In the genomic region with DNA sequence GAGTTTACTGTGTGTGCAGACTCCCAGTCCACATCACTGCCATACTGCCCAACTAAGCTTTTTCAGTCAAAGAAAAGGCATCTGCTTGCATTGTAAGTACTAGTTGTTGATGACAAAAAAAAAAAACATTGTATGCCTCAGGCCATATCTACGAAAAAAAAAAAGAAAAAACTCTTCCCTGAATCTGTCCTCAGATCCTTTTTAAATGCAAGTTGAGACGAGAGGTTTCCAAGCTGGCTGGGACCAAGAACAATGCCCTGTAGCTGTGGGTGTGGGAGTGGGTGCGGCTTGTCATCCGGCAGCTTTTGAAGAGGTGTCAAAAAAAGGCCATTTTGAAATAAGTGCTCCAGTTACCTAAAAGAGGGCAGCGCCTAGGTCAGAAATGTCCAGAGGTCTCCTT, we compare ENCODE assay signal across 30 cellular contexts. TPM values are rescaled to one million over a fixed set of nuclear protein-coding genes. Genes with fewer than 3 reads are reported as not detected.
DNase-seq lines count a peak whose midpoint lies in the region; TF ChIP-seq lines count a peak whose summit lies in the region.
"Had no signal": no experiment of that assay in that cellular context is flagged by ENCODE, and none has a peak within 500 bp of the region (broad histone marks: within the 10 kb centered on the region; RNA-seq: fewer than 3 reads in every experiment).

No MANE protein-coding gene starts in this region.

- WGBS in esophagus squamous epithelium, 2 donors = 20 to 30% methylated on average over 5 of the region's 5 CpGs

- H3K4me3 Mint-ChIP-seq in osteocyte (ENCODE audit: unreplicated experiment) = no peak overlapping the region
- H3K4me3 Mint-ChIP-seq in activated naive CD8-positive, alpha-beta T cell treated with anti-CD3 and anti-CD28 coated beads for 36 hours = no peak overlapping the region
- H3K4me3 Mint-ChIP-seq: activated B cell treated with CpG ODN at 0.5 μM for 24 hours; activated CD4-positive, alpha-beta T cell treated with anti-CD3 and anti-CD28 coated beads, Interleukin-2, amount 10 ng/mL, durations not matched to agents 7 days and 5 days; activated naive CD8-positive, alpha-beta T cell treated with anti-CD3 and anti-CD28 coated beads, Interleukin-2, amount 10 ng/mL, durations not matched to agents 7 days and 5 days; activated T-cell treated with anti-CD3 and anti-CD28 coated beads, Interleukin-2, amount 50 U/mL, for 24 hours; central memory CD8-positive, alpha-beta T cell; effector memory CD8-positive, alpha-beta T cell; H9; stimulated activated memory B cell treated with anti-CD40 and anti-IgM and Interleukin-4, amounts not matched to agents 10 μg/mL and 1 μg/mL and 100 μg/mL, for 72 hours had no signal

- H3K27me3 Mint-ChIP-seq in osteocyte (ENCODE audit: unreplicated experiment) = no peaks in the 10 kb centered on the region
- peaks cover 19% of the 10 kb centered on the region for H3K27me3 Mint-ChIP-seq in activated naive CD8-positive, alpha-beta T cell treated with anti-CD3 and anti-CD28 coated beads for 36 hours

- TF ChIP-seq POLR2A in esophagus squamous epithelium (IDR thresholded peaks at IDR 0.05) = no peak

- peak overlapping the region; percentile 63 to 80 (median 67) for H3K27ac ChIP-seq in esophagus squamous epithelium
- H3K27ac ChIP-seq: ascending aorta, BLaER1, esophagus muscularis mucosa, parathyroid adenoma, SK-N-MC, upper lobe of right lung had no signal

- no peak for TF ChIP-seq CTCF in esophagus squamous epithelium (IDR thresholded peaks at IDR 0.05)
- TF ChIP-seq CTCF in osteocyte (IDR thresholded peaks at IDR 0.05) = no peak

- H3K4me1 Mint-ChIP-seq in osteocyte (ENCODE audit: unreplicated experiment) = peaks cover 45% of the 10 kb centered on the region
- H3K4me1 Mint-ChIP-seq in activated naive CD8-positive, alpha-beta T cell treated with anti-CD3 and anti-CD28 coated beads for 36 hours = no peaks in the 10 kb centered on the region
- H3K4me1 Mint-ChIP-seq: activated B cell treated with CpG ODN at 0.5 μM for 24 hours; activated CD4-positive, alpha-beta T cell treated with anti-CD3 and anti-CD28 coated beads, Interleukin-2, amount 10 ng/mL, durations not matched to agents 7 days and 5 days; activated naive CD8-positive, alpha-beta T cell treated with anti-CD3 and anti-CD28 coated beads, Interleukin-2, amount 10 ng/mL, durations not matched to agents 7 days and 5 days; central memory CD8-positive, alpha-beta T cell; stimulated activated memory B cell treated with anti-CD40 and anti-IgM and Interleukin-4, amounts not matched to agents 10 μg/mL and 1 μg/mL and 100 μg/mL, for 72 hours had no signal

- peak overlapping the region; percentile 3 for H3K27ac Mint-ChIP-seq in osteocyte (ENCODE audit: unreplicated experiment)
- H3K27ac Mint-ChIP-seq in activated naive CD8-positive, alpha-beta T cell treated with anti-CD3 and anti-CD28 coated beads for 36 hours = no peak overlapping the region
- H3K27ac Mint-ChIP-seq: activated B cell treated with CpG ODN at 0.5 μM for 24 hours; activated CD4-positive, alpha-beta T cell treated with anti-CD3 and anti-CD28 coated beads, Interleukin-2, amount 10 ng/mL, durations not matched to agents 7 days and 5 days; activated naive CD8-positive, alpha-beta T cell treated with anti-CD3 and anti-CD28 coated beads, Interleukin-2, amount 10 ng/mL, durations not matched to agents 7 days and 5 days; activated T-cell treated with anti-CD3 and anti-CD28 coated beads, Interleukin-2, amount 50 U/mL, for 24 hours; effector memory CD8-positive, alpha-beta T cell; H9; stimulated activated memory B cell treated with anti-CD40 and anti-IgM and Interleukin-4, amounts not matched to agents 10 μg/mL and 1 μg/mL and 100 μg/mL, for 72 hours had no signal

- no peak overlapping the region for H3K9ac ChIP-seq in NT2/D1 (ENCODE audit: insufficient read length, low read depth)
- H3K9ac ChIP-seq: BLaER1, parathyroid adenoma had no signal

- H3K36me3 ChIP-seq in HAP-1 (replicated peaks) (no peaks in the 10 kb centered on the region), NT2/D1 (ENCODE audit: insufficient read depth, insufficient read length, low read length) (no peaks in the 10 kb centered on the region), esophagus squamous epithelium (no peaks in the 10 kb centered on the region)
- H3K36me3 ChIP-seq: ascending aorta, BLaER1, esophagus muscularis mucosa, upper lobe of right lung had no signal

- H3K9me3 Mint-ChIP-seq in osteocyte (ENCODE audit: unreplicated experiment) = no peaks in the 10 kb centered on the region
- H3K9me3 Mint-ChIP-seq in activated naive CD8-positive, alpha-beta T cell treated with anti-CD3 and anti-CD28 coated beads for 36 hours = no peaks in the 10 kb centered on the region
- H3K9me3 Mint-ChIP-seq: activated B cell treated with CpG ODN at 0.5 μM for 24 hours; activated CD4-positive, alpha-beta T cell treated with anti-CD3 and anti-CD28 coated beads, Interleukin-2, amount 10 ng/mL, durations not matched to agents 7 days and 5 days; activated naive CD8-positive, alpha-beta T cell treated with anti-CD3 and anti-CD28 coated beads, Interleukin-2, amount 10 ng/mL, durations not matched to agents 7 days and 5 days; activated T-cell treated with anti-CD3 and anti-CD28 coated beads, Interleukin-2, amount 50 U/mL, for 24 hours; central memory CD8-positive, alpha-beta T cell; effector memory CD8-positive, alpha-beta T cell; stimulated activated memory B cell treated with anti-CD40 and anti-IgM and Interleukin-4, amounts not matched to agents 10 μg/mL and 1 μg/mL and 100 μg/mL, for 72 hours had no signal

- DNase-seq in HAP-1 (ENCODE audit: low spot score in 2 of 2) = peak; percentile 86 to 92
- peak; percentile 77 for DNase-seq in NT2/D1 (ENCODE audit: low read depth, low spot score)
- no peak for DNase-seq in esophagus squamous epithelium (lab: John Stamatoyannopoulos, UW)
- DNase-seq in osteocyte (ENCODE audit: extremely low spot score, unreplicated experiment) = no peak
- no peak for DNase-seq in activated naive CD8-positive, alpha-beta T cell treated with anti-CD3 and anti-CD28 coated beads for 36 hours
- DNase-seq in NCI-H187 (lab: John Stamatoyannopoulos, UW) = no peak
- DNase-seq in activated naive CD4-positive, alpha-beta T cell (lab: John Stamatoyannopoulos, UW) = no peak
- DNase-seq in NCI-H748 treated with DMSO at 0.1 percent for 48 hours (lab: John Stamatoyannopoulos, UW) = no peak
- DNase-seq: activated B cell treated with CpG ODN at 0.5 μM for 24 hours; activated CD4-positive, alpha-beta T cell treated with anti-CD3 and anti-CD28 coated beads, Interleukin-2, amount 10 ng/mL, durations not matched to agents 7 days and 5 days; activated effector memory CD4-positive, alpha-beta T cell treated with anti-CD3 and anti-CD28 coated beads, Interleukin-2, amount 50 U/mL, for 16 hours; activated naive CD8-positive, alpha-beta T cell treated with anti-CD3 and anti-CD28 coated beads, Interleukin-2, amount 10 ng/mL, durations not matched to agents 7 days and 5 days; activated T-cell treated with anti-CD3 and anti-CD28 coated beads, Interleukin-2, amount 50 U/mL, for 24 hours; DMS53; effector memory CD8-positive, alpha-beta T cell; H9; KBM-7; left cardiac atrium; NCI-H1092 treated with DMSO at 0.1 percent for 48 hours; NCI-H1930; NCI-H226; upper lobe of right lung had no signal

- intact Hi-C loops in esophagus squamous epithelium (cut with DNase I) = no loop called here

- no peaks in the 10 kb centered on the region for H3K36me3 Mint-ChIP-seq in osteocyte (ENCODE audit: unreplicated experiment)
- H3K36me3 Mint-ChIP-seq in activated naive CD8-positive, alpha-beta T cell treated with anti-CD3 and anti-CD28 coated beads for 36 hours = no peaks in the 10 kb centered on the region
- H3K36me3 Mint-ChIP-seq: activated naive CD8-positive, alpha-beta T cell treated with anti-CD3 and anti-CD28 coated beads, Interleukin-2, amount 10 ng/mL, durations not matched to agents 7 days and 5 days; stimulated activated memory B cell treated with anti-CD40 and anti-IgM and Interleukin-4, amounts not matched to agents 10 μg/mL and 1 μg/mL and 100 μg/mL, for 72 hours had no signal

- peaks cover 35% of the 10 kb centered on the region for H3K4me1 ChIP-seq in HAP-1
- H3K4me1 ChIP-seq in NT2/D1 (ENCODE audit: insufficient read depth, insufficient read length) = peaks cover 13% of the 10 kb centered on the region
- peaks cover 21 to 79% (median 52%) of the 10 kb centered on the region in 3 donors for H3K4me1 ChIP-seq in esophagus squamous epithelium
- H3K4me1 ChIP-seq: BLaER1 had no signal

- H3K4me3 ChIP-seq in HAP-1 (no peak overlapping the region), NT2/D1 (ENCODE audit: insufficient read length, low read depth) (no peak overlapping the region), esophagus squamous epithelium (no peak overlapping the region)
- H3K4me3 ChIP-seq: ascending aorta, BLaER1, esophagus muscularis mucosa, SK-N-MC, skin epidermis, upper lobe of right lung had no signal

- H3K27me3 ChIP-seq in HAP-1 (ENCODE audit: low read depth) (no peaks in the 10 kb centered on the region), NT2/D1 (ENCODE audit: insufficient read depth, insufficient read length) (no peaks in the 10 kb centered on the region), esophagus squamous epithelium (peaks cover 0 to 9% (median 0%) of the 10 kb centered on the region in 4 donors)
- H3K27me3 ChIP-seq: ascending aorta, esophagus muscularis mucosa, upper lobe of right lung had no signal

- in situ Hi-C loops in HAP-1 (cut with MboI; ENCODE audit: low sequenced_read_pairs) = no loop called here

- H3K9me3 ChIP-seq in HAP-1 = no peaks in the 10 kb centered on the region
- peaks cover 5% of the 10 kb centered on the region; the same call in 1 of the 2 replicates for H3K9me3 ChIP-seq in NT2/D1 (ENCODE audit: insufficient read depth, low read length)
- H3K9me3 ChIP-seq in esophagus squamous epithelium = no peaks in the 10 kb centered on the region
- H3K9me3 ChIP-seq: ascending aorta, BLaER1, esophagus muscularis mucosa, upper lobe of right lung had no signal

RNA-seq across cellular contexts. Expression of a gene that starts 29.2 kb away (rescaled TPM):
- total RNA-seq in esophagus squamous epithelium = 1 to 10 TPM; 3.4 to 5.2 (median 4.0) TPM
- total RNA-seq in osteocyte = 6.0 and 7.0 TPM in 2 replicates
- total RNA-seq in activated naive CD8-positive, alpha-beta T cell treated with anti-CD3 and anti-CD28 coated beads for 36 hours = 1 to 10 TPM; 1.3 to 2.3 TPM

Comparison
In these comparisons a context has a peak if more than half of its experiments do, and no peak if none do; other contexts are left out.
1. DNase-seq: peak in HAP-1 (2 of 2) and NT2/D1 (single experiment); none in esophagus squamous epithelium (single experiment), osteocyte (single experiment), activated naive CD8-positive, alpha-beta T cell treated with anti-CD3 and anti-CD28 coated beads for 36 hours (single experiment), NCI-H187 (0 of 2), activated naive CD4-positive, alpha-beta T cell (0 of 4) and NCI-H748 treated with DMSO at 0.1 percent for 48 hours (single experiment).